In genomic region chr10:33945051-33945450, GRCh38 we compare ENCODE assay signal across 34 cellular contexts.
"Had no signal": no experiment of that assay in that cellular context is flagged by ENCODE, and none has a peak within 500 bp of the region (broad histone marks: within the 10 kb centered on the region; RNA-seq: fewer than 3 reads in every experiment).

No MANE protein-coding gene starts in this region.

- H3K27ac ChIP-seq: ascending aorta, body of pancreas, breast epithelium, PC-9, RWPE1, VCaP had no signal

- ATAC-seq: activated CD8-positive, alpha-beta T cell treated with anti-CD3 and anti-CD28 coated beads, Interleukin-2, amount 10 ng/mL, durations not matched to agents 7 days and 5 days; body of pancreas; K562; Right ventricle myocardium inferior; SK-N-SH treated with all-trans-retinoic acid at 6 μM for 48 hours had no signal

- DNase-seq: activated CD4-positive, alpha-beta T cell treated with anti-CD3 and anti-CD28 coated beads for 1 hour; activated CD4-positive, alpha-beta T cell treated with anti-CD3 and anti-CD28 coated beads, Interleukin-2, amount 10 ng/mL, durations not matched to agents 24 days and 14 days; activated CD4-positive, alpha-beta T cell treated with anti-CD3 and anti-CD28 coated beads, Interleukin-2, amount 50 U/mL, for 4 hours; activated CD4-positive, CD25-positive, alpha-beta regulatory T cell; activated CD8-positive, alpha-beta T cell treated with anti-CD3 and anti-CD28 coated beads, Interleukin-2, amount 10 ng/mL, durations not matched to agents 7 days and 5 days; activated gamma-delta T cell; activated naive CD4-positive, alpha-beta T cell treated with Interleukin-2 at 50 U/mL for 16 hours; activated naive CD8-positive, alpha-beta T cell treated with anti-CD3 and anti-CD28 coated beads, Interleukin-2, amount 10 ng/mL, durations not matched to agents 7 days and 5 days; activated T-cell treated with anti-CD3 and anti-CD28 coated beads, Interleukin-2, amount 50 U/mL, for 24 hours; amygdala; body of pancreas; caudate nucleus; cerebellar nuclear complex; NCI-H1105; NCI-H1417 treated with DMSO at 0.1 percent for 48 hours; NCI-H187 treated with DMSO at 0.1 percent for 48 hours; NCI-H2081; NCI-H2171 treated with DMSO at 0.1 percent for 48 hours; NCI-H226; NCI-H446 treated with DMSO at 0.1 percent for 48 hours; NCI-H524; NK-92 treated with Interleukin-12 subunit alpha and Interleukin-12 subunit beta, amount 100 ng/mL, for 24 hours; PC-9; SIG-M5; T-helper 1 cell; T-helper 2 cell; T-helper 9 cell had no signal
